Comparison of ENCODE assay signal across 1 cellular context in the genomic region with DNA sequence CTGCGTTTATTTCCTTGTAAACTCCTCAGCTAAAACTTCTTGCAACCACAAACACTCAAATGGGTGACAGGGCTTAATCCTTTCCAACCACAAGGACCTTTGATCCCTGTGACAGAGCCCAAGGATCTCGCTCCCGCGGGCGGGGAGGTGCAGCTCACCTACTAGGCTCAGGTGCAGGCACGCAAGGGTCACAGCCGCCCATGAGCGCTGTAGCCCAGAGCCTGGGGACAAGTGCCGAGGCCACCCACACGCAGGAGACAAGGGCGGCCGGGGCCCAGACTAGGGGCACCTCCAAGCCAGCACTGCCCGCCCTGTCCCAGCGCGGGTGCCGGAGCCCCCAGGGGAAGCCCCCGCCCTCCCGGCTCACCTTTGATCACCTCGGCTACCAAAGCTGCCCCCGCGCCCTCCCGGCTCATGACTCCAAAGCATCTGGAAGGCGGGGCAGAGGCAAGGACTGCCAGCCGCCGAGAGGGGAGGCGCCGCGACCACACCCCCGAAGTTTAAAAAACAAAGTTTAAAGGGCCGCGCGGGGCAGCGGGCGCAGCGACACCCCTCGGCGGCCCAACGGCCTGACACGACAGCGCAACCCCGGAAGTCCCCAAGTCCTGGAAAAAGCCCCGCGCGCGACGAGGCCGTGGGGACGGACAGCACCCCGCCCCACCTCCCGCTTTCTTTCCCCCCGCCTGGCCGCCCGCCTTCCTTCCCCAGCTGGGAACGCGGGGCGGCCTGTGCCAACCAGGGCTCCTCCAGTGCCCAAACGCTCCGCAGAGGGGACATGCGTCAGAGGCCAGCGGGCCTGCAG.
TF ChIP-seq lines count a peak whose summit lies in the region.

No MANE protein-coding gene starts in this region.

TF ChIP-seq in HepG2, 621 proteins besides CTCF, POLR2A, EP300 and RAD21 (continued from another document and continues in another):
- TF ChIP-seq, protein P1, sequence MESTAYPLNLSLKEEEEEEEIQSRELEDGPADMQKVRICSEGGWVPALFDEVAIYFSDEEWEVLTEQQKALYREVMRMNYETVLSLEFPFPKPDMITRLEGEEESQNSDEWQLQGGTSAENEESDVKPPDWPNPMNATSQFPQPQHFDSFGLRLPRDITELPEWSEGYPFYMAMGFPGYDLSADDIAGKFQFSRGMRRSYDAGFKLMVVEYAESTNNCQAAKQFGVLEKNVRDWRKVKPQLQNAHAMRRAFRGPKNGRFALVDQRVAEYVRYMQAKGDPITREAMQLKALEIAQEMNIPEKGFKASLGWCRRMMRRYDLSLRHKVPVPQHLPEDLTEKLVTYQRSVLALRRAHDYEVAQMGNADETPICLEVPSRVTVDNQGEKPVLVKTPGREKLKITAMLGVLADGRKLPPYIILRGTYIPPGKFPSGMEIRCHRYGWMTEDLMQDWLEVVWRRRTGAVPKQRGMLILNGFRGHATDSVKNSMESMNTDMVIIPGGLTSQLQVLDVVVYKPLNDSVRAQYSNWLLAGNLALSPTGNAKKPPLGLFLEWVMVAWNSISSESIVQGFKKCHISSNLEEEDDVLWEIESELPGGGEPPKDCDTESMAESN (CRISPR knock-in tag; conservative IDR thresholded peaks at IDR 0.05), result peak; percentile 60; the same call in 1 of the 2 replicates
- TF ChIP-seq ZNF3 (CRISPR knock-in tag; IDR thresholded peaks at IDR 0.05) (no peak), ZNF790 (CRISPR knock-in tag; IDR thresholded peaks at IDR 0.05; ENCODE audit: borderline replicate concordance) (peak; percentile 85; the same call in 1 of the 2 replicates), ZNF205 (CRISPR knock-in tag; IDR thresholded peaks at IDR 0.05) (0 out of 2 replicates have a peak, but pooled peaks have one; percentile 45), FOXA3 (CRISPR knock-in tag; IDR thresholded peaks at IDR 0.05) (peak; percentile 64), ZNF619 (CRISPR knock-in tag; IDR thresholded peaks at IDR 0.05) (no peak), HNRNPK (IDR thresholded peaks at IDR 0.05; ENCODE audit: low read depth, low read length, poor library complexity, severe bottlenecking) (peak; percentile 87), ZNF263 (CRISPR knock-in tag; IDR thresholded peaks at IDR 0.05) (peak; percentile 56; the same call in 1 of the 2 replicates), FOSL1 (CRISPR knock-in tag; IDR thresholded peaks at IDR 0.05; ENCODE audit: borderline replicate concordance) (peak; percentile 10; the same call in 1 of the 2 replicates), RNF2 (conservative IDR thresholded peaks at IDR 0.05; ENCODE audit: low read depth) (no peak), HIVEP1 (CRISPR knock-in tag; IDR thresholded peaks at IDR 0.05) (peak; percentile 97), BHLHE40 (IDR thresholded peaks at IDR 0.05; ENCODE audit: low read length) (peak; percentile 25; the same call in 1 of the 2 replicates), ZNF34 (CRISPR knock-in tag; IDR thresholded peaks at IDR 0.05; ENCODE audit: borderline replicate concordance) (no peak; the same call in 1 of the 2 replicates), STAT5B (CRISPR knock-in tag; IDR thresholded peaks at IDR 0.05) (no peak), ZBTB7A (CRISPR knock-in tag; IDR thresholded peaks at IDR 0.05) (no peak), TOE1 (CRISPR knock-in tag; IDR thresholded peaks at IDR 0.05) (no peak), ATRX (CRISPR knock-in tag; IDR thresholded peaks at IDR 0.05; ENCODE audit: borderline replicate concordance) (no peak), ZNF333 (CRISPR knock-in tag; IDR thresholded peaks at IDR 0.05; ENCODE audit: borderline replicate concordance) (peak; percentile 59; the same call in 1 of the 2 replicates), SALL2 (CRISPR knock-in tag; IDR thresholded peaks at IDR 0.05) (0 out of 2 replicates have a peak, but pooled peaks have one; percentile 37), SCMH1 (CRISPR knock-in tag; IDR thresholded peaks at IDR 0.05; ENCODE audit: borderline replicate concordance) (no peak), SALL1 (CRISPR knock-in tag; IDR thresholded peaks at IDR 0.05) (peak; percentile 92), MED13 (CRISPR knock-in tag; IDR thresholded peaks at IDR 0.05) (peak; percentile 41), RFX5 (IDR thresholded peaks at IDR 0.05; ENCODE audit: low read depth, low read length) (no peak), ZNF816 (CRISPR knock-in tag; IDR thresholded peaks at IDR 0.05; ENCODE audit: borderline replicate concordance) (0 out of 2 replicates have a peak, but pooled peaks have one; percentile 42), FOXP1 (IDR thresholded peaks at IDR 0.05) (no peak), FOXP1 (CRISPR knock-in tag; IDR thresholded peaks at IDR 0.05) (peak; percentile 72), ARID2 (CRISPR knock-in tag; IDR thresholded peaks at IDR 0.05; ENCODE audit: borderline replicate concordance) (no peak), HOXA5 (CRISPR knock-in tag; IDR thresholded peaks at IDR 0.05) (peak; percentile 83), ZSCAN21 (CRISPR knock-in tag; IDR thresholded peaks at IDR 0.05; ENCODE audit: borderline replicate concordance) (peak; percentile 71), NRL (CRISPR knock-in tag; IDR thresholded peaks at IDR 0.05; ENCODE audit: borderline replicate concordance) (no peak; the same call in none of the 2 replicates)
- TF ChIP-seq, protein P2, sequence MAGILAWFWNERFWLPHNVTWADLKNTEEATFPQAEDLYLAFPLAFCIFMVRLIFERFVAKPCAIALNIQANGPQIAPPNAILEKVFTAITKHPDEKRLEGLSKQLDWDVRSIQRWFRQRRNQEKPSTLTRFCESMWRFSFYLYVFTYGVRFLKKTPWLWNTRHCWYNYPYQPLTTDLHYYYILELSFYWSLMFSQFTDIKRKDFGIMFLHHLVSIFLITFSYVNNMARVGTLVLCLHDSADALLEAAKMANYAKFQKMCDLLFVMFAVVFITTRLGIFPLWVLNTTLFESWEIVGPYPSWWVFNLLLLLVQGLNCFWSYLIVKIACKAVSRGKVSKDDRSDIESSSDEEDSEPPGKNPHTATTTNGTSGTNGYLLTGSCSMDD (CRISPR knock-in tag; IDR thresholded peaks at IDR 0.05), result no peak
- TF ChIP-seq, protein P3, sequence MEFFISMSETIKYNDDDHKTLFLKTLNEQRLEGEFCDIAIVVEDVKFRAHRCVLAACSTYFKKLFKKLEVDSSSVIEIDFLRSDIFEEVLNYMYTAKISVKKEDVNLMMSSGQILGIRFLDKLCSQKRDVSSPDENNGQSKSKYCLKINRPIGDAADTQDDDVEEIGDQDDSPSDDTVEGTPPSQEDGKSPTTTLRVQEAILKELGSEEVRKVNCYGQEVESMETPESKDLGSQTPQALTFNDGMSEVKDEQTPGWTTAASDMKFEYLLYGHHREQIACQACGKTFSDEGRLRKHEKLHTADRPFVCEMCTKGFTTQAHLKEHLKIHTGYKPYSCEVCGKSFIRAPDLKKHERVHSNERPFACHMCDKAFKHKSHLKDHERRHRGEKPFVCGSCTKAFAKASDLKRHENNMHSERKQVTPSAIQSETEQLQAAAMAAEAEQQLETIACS (CRISPR knock-in tag; IDR thresholded peaks at IDR 0.05), result no peak
- TF ChIP-seq, protein P4, sequence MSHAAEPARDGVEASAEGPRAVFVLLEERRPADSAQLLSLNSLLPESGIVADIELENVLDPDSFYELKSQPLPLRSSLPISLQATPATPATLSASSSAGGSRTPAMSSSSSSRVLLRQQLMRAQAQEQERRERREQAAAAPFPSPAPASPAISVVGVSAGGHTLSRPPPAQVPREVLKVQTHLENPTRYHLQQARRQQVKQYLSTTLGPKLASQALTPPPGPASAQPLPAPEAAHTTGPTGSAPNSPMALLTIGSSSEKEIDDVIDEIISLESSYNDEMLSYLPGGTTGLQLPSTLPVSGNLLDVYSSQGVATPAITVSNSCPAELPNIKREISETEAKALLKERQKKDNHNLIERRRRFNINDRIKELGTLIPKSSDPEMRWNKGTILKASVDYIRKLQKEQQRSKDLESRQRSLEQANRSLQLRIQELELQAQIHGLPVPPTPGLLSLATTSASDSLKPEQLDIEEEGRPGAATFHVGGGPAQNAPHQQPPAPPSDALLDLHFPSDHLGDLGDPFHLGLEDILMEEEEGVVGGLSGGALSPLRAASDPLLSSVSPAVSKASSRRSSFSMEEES (CRISPR knock-in tag; IDR thresholded peaks at IDR 0.05), result peak; percentile 90
- TF ChIP-seq, protein P5, sequence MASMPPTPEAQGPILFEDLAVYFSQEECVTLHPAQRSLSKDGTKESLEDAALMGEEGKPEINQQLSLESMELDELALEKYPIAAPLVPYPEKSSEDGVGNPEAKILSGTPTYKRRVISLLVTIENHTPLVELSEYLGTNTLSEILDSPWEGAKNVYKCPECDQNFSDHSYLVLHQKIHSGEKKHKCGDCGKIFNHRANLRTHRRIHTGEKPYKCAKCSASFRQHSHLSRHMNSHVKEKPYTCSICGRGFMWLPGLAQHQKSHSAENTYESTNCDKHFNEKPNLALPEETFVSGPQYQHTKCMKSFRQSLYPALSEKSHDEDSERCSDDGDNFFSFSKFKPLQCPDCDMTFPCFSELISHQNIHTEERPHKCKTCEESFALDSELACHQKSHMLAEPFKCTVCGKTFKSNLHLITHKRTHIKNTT (CRISPR knock-in tag; IDR thresholded peaks at IDR 0.05), result no peak
- TF ChIP-seq, protein P6, sequence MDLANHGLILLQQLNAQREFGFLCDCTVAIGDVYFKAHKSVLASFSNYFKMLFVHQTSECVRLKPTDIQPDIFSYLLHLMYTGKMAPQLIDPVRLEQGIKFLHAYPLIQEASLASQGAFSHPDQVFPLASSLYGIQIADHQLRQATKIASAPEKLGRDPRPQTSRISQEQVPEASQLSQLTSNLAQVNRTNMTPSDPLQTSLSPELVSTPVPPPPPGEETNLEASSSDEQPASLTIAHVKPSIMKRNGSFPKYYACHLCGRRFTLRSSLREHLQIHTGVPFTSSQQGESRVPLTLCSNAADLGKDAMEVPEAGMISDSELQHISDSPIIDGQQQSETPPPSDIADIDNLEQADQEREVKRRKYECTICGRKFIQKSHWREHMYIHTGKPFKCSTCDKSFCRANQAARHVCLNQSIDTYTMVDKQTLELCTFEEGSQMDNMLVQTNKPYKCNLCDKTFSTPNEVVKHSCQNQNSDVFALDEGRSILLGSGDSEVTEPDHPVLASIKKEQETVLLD (CRISPR knock-in tag; IDR thresholded peaks at IDR 0.05; ENCODE audit: low read depth), result no peak
- TF ChIP-seq, protein P7, sequence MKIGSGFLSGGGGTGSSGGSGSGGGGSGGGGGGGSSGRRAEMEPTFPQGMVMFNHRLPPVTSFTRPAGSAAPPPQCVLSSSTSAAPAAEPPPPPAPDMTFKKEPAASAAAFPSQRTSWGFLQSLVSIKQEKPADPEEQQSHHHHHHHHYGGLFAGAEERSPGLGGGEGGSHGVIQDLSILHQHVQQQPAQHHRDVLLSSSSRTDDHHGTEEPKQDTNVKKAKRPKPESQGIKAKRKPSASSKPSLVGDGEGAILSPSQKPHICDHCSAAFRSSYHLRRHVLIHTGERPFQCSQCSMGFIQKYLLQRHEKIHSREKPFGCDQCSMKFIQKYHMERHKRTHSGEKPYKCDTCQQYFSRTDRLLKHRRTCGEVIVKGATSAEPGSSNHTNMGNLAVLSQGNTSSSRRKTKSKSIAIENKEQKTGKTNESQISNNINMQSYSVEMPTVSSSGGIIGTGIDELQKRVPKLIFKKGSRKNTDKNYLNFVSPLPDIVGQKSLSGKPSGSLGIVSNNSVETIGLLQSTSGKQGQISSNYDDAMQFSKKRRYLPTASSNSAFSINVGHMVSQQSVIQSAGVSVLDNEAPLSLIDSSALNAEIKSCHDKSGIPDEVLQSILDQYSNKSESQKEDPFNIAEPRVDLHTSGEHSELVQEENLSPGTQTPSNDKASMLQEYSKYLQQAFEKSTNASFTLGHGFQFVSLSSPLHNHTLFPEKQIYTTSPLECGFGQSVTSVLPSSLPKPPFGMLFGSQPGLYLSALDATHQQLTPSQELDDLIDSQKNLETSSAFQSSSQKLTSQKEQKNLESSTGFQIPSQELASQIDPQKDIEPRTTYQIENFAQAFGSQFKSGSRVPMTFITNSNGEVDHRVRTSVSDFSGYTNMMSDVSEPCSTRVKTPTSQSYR (CRISPR knock-in tag; IDR thresholded peaks at IDR 0.05; ENCODE audit: borderline replicate concordance), result peak; percentile 45; the same call in 1 of the 2 replicates
- TF ChIP-seq, protein P8, sequence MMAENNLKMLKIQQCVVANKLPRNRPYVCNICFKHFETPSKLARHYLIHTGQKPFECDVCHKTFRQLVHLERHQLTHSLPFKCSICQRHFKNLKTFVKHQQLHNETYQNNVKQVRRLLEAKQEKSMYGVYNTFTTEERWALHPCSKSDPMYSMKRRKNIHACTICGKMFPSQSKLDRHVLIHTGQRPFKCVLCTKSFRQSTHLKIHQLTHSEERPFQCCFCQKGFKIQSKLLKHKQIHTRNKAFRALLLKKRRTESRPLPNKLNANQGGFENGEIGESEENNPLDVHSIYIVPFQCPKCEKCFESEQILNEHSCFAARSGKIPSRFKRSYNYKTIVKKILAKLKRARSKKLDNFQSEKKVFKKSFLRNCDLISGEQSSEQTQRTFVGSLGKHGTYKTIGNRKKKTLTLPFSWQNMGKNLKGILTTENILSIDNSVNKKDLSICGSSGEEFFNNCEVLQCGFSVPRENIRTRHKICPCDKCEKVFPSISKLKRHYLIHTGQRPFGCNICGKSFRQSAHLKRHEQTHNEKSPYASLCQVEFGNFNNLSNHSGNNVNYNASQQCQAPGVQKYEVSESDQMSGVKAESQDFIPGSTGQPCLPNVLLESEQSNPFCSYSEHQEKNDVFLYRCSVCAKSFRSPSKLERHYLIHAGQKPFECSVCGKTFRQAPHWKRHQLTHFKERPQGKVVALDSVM (CRISPR knock-in tag; IDR thresholded peaks at IDR 0.05), result peak; percentile 74; the same call in 1 of the 2 replicates
- TF ChIP-seq, protein P9, sequence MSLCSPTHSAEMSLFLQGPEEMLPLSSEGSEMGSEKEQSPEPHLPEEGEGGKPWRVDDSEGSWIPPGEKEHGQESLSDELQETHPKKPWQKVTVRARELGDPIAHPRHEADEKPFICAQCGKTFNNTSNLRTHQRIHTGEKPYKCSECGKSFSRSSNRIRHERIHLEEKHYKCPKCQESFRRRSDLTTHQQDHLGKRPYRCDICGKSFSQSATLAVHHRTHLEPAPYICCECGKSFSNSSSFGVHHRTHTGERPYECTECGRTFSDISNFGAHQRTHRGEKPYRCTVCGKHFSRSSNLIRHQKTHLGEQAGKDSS (CRISPR knock-in tag; IDR thresholded peaks at IDR 0.05; ENCODE audit: borderline replicate concordance, low read depth), result peak; percentile 50; the same call in 1 of the 2 replicates
- TF ChIP-seq, protein P10, sequence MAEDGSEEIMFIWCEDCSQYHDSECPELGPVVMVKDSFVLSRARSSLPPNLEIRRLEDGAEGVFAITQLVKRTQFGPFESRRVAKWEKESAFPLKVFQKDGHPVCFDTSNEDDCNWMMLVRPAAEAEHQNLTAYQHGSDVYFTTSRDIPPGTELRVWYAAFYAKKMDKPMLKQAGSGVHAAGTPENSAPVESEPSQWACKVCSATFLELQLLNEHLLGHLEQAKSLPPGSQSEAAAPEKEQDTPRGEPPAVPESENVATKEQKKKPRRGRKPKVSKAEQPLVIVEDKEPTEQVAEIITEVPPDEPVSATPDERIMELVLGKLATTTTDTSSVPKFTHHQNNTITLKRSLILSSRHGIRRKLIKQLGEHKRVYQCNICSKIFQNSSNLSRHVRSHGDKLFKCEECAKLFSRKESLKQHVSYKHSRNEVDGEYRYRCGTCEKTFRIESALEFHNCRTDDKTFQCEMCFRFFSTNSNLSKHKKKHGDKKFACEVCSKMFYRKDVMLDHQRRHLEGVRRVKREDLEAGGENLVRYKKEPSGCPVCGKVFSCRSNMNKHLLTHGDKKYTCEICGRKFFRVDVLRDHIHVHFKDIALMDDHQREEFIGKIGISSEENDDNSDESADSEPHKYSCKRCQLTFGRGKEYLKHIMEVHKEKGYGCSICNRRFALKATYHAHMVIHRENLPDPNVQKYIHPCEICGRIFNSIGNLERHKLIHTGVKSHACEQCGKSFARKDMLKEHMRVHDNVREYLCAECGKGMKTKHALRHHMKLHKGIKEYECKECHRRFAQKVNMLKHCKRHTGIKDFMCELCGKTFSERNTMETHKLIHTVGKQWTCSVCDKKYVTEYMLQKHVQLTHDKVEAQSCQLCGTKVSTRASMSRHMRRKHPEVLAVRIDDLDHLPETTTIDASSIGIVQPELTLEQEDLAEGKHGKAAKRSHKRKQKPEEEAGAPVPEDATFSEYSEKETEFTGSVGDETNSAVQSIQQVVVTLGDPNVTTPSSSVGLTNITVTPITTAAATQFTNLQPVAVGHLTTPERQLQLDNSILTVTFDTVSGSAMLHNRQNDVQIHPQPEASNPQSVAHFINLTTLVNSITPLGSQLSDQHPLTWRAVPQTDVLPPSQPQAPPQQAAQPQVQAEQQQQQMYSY (CRISPR knock-in tag; IDR thresholded peaks at IDR 0.05), result no peak
